Comparison of ENCODE assay signal across 1 cellular context in genomic region chr16:17082126-17082882, GRCh38.
TF ChIP-seq lines count a peak whose summit lies in the region.

No MANE protein-coding gene starts in this region.

TF ChIP-seq in H1, 55 proteins besides CTCF, POLR2A, EP300 and RAD21:
- TF ChIP-seq YY1 (IDR thresholded peaks at IDR 0.05; ENCODE audit: low read depth, low read length) (peak; percentile 83), TCF12 (IDR thresholded peaks at IDR 0.05; ENCODE audit: low read depth, low read length) (0 out of 2 replicates have a peak, but pooled peaks have one; percentile 48), SRF (IDR thresholded peaks at IDR 0.05; ENCODE audit: low read depth, low read length) (peak; percentile 85), BCL11A (IDR thresholded peaks at IDR 0.05; ENCODE audit: low read depth in 2 of 2, low read length in 2 of 2) (no peak), SP1 (IDR thresholded peaks at IDR 0.05; ENCODE audit: low read depth, low read length) (peak; percentile 38; the same call in 1 of the 2 replicates), EZH2 (IDR thresholded peaks at IDR 0.05; ENCODE audit: low read depth, low read length, severe bottlenecking) (no peak), SIRT6 (IDR thresholded peaks at IDR 0.05; ENCODE audit: low read length) (no peak)
TF ChIP-seq in H1: peak in this region for 4.
